8 cellular contexts compared by ENCODE assay signal in the genomic region with DNA sequence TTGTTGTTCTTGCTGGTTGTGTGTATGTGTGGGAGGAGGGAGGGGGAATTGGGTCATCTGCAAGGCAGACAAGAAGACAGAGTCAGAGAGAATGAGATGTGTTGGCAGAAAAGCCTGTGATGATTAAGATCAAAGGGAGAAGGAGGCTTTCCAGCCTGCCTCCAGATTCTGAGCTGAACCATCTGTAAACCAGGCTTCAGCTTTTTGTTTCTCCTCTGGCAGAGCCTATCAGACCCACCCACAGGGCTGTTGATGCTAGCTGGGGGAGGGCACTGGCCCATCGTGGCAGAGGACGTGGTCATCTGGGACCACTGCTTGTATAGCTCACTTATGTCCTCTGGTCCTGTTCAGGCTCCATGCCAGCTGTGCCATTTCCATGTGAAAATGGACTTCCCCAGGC. TPM values are rescaled to one million over a fixed set of nuclear protein-coding genes. Genes with fewer than 3 reads are reported as not detected.
DNase-seq lines count a peak whose midpoint lies in the region; ATAC-seq and TF ChIP-seq lines count a peak whose summit lies in the region.

No MANE protein-coding gene starts in this region.

- peak overlapping the region; percentile 40 to 71 (median 55) for H3K4me3 Mint-ChIP-seq in naive thymus-derived CD4-positive, alpha-beta T cell
- no peak overlapping the region for H3K4me3 Mint-ChIP-seq in endodermal cell

- no peak overlapping the region for H3K4me3 ChIP-seq in AG09309 (ENCODE audit: control insufficient read depth, low read depth, low read length)
- no peak overlapping the region for H3K4me3 ChIP-seq in brain microvascular endothelial cell (ENCODE audit: low read depth, low read length)
- H3K4me3 ChIP-seq in naive thymus-derived CD4-positive, alpha-beta T cell (ENCODE audit: low read length): no peak overlapping the region
- no peak overlapping the region for H3K4me3 ChIP-seq in endodermal cell (ENCODE audit: low read length)

- peaks cover 0 to 2% (median 0%) of the 10 kb centered on the region in 11 donors for H3K9me3 Mint-ChIP-seq in naive thymus-derived CD4-positive, alpha-beta T cell
- H3K9me3 Mint-ChIP-seq in endodermal cell: no peaks in the 10 kb centered on the region

- H3K9ac ChIP-seq in endodermal cell (ENCODE audit: extremely low read depth, low read length, poor library complexity, severe bottlenecking): no peak overlapping the region

- no peaks in the 10 kb centered on the region for H3K27me3 ChIP-seq in brain microvascular endothelial cell (replicated peaks)
- H3K27me3 ChIP-seq in naive thymus-derived CD4-positive, alpha-beta T cell (ENCODE audit: control insufficient read depth in 2 of 2, insufficient read depth in 2 of 2, low read length in 2 of 2): no peaks in the 10 kb centered on the region
- H3K27me3 ChIP-seq in endodermal cell (ENCODE audit: control insufficient read depth, insufficient read depth, low read length, poor library complexity, severe bottlenecking): no peaks in the 10 kb centered on the region

- POLR2A ChIA-PET in naive thymus-derived CD4-positive, alpha-beta T cell (lab: Charles Lee): interaction anchor here (0.8 to 3.8 kb wide), 6 partner anchors 8 to 21 kb away, joined by 3 to 34 read pairs (median 4); no protein-coding TSS in a partner anchor

- H3K4me1 ChIP-seq in naive thymus-derived CD4-positive, alpha-beta T cell (ENCODE audit: control insufficient read depth in 2 of 2, insufficient read depth in 2 of 2, low read length in 2 of 2): peaks cover 10 to 48% of the 10 kb centered on the region in 2 donors
- no peaks in the 10 kb centered on the region for H3K4me1 ChIP-seq in endodermal cell (ENCODE audit: control insufficient read depth, insufficient read depth, low read length)

- DNase-seq in AG09309 (ENCODE audit: low read depth) (peak; percentile 50), SK-N-DZ (ENCODE audit: low spot score) (peak; percentile 34), brain microvascular endothelial cell (peak; percentile 62), endodermal cell (no peak), NCI-H69 (lab: John Stamatoyannopoulos, UW) (no peak)
- DNase-seq in naive thymus-derived CD4-positive, alpha-beta T cell: peak in 8 of 9 donors; percentile 46 to 70 (median 61)

- no peaks in the 10 kb centered on the region for H3K36me3 ChIP-seq in brain microvascular endothelial cell (replicated peaks)
- H3K36me3 ChIP-seq in naive thymus-derived CD4-positive, alpha-beta T cell (ENCODE audit: control insufficient read depth in 2 of 3, insufficient read depth in 3 of 3, low read length in 3 of 3): no peaks in the 10 kb centered on the region
- no peaks in the 10 kb centered on the region for H3K36me3 ChIP-seq in endodermal cell (ENCODE audit: control insufficient read depth, insufficient read depth, low read length)

- H3K27me3 Mint-ChIP-seq in naive thymus-derived CD4-positive, alpha-beta T cell: no peaks in the 10 kb centered on the region
- H3K27me3 Mint-ChIP-seq in endodermal cell (ENCODE audit: insufficient read depth): peaks cover 21% of the 10 kb centered on the region

- CTCF ChIA-PET in naive thymus-derived CD4-positive, alpha-beta T cell (lab: Charles Lee): interaction anchor here (0.7 to 4.6 kb wide), 5 partner anchors 12 to 34 kb away, joined by 3 to 40 read pairs (median 7); no protein-coding TSS in a partner anchor

- peaks cover 36 to 80% (median 72%) of the 10 kb centered on the region in 7 donors for H3K4me1 Mint-ChIP-seq in naive thymus-derived CD4-positive, alpha-beta T cell
- H3K4me1 Mint-ChIP-seq in endodermal cell: peaks cover 11% of the 10 kb centered on the region

- in situ Hi-C loops in brain microvascular endothelial cell (cut with HindIII; ENCODE audit: low pct_ligation_motif_present, low sequenced_read_pairs): no loop called here

- 93% methylated on average over 2 of the region's 2 CpGs; no CpG with 5 or more reads in 1 of the 2 experiments for WGBS in endodermal cell (ENCODE audit: insufficient coverage in 1 of 2, insufficient read length in 1 of 2), 2 experiments

- peak; percentile 88 for ATAC-seq in naive thymus-derived CD4-positive, alpha-beta T cell
- ATAC-seq in GM18868 (IDR thresholded peaks at IDR 0.05; ENCODE audit: unreplicated experiment) (no peak), HG03159 (IDR thresholded peaks at IDR 0.05; ENCODE audit: unreplicated experiment) (no peak)

- H3K36me3 Mint-ChIP-seq in naive thymus-derived CD4-positive, alpha-beta T cell: no peaks in the 10 kb centered on the region
- H3K36me3 Mint-ChIP-seq in endodermal cell (ENCODE audit: low read depth): no peaks in the 10 kb centered on the region

- H3K27ac ChIP-seq in brain microvascular endothelial cell (peak overlapping the region; percentile 57), endodermal cell (ENCODE audit: low read depth, low read length) (no peak overlapping the region)
- H3K27ac ChIP-seq in naive thymus-derived CD4-positive, alpha-beta T cell (ENCODE audit: low read depth, low read length): peak overlapping the region; percentile 40

- peak overlapping the region; percentile 51 to 87 (median 79) for H3K27ac Mint-ChIP-seq in naive thymus-derived CD4-positive, alpha-beta T cell
- H3K27ac Mint-ChIP-seq in endodermal cell: no peak overlapping the region

- no peaks in the 10 kb centered on the region for H3K9me3 ChIP-seq in naive thymus-derived CD4-positive, alpha-beta T cell (ENCODE audit: control insufficient read depth in 2 of 3, low read length in 3 of 3)
- no peaks in the 10 kb centered on the region for H3K9me3 ChIP-seq in endodermal cell (ENCODE audit: control insufficient read depth, low read length)

- intact Hi-C loops in naive thymus-derived CD4-positive, alpha-beta T cell (cut with micrococcal nuclease): loop anchor here in 1 of 2 donors (1.0 to 2.0 kb wide), 2 partner anchors 12 to 17 kb away; no protein-coding TSS in a partner anchor

- TF ChIP-seq CTCF in AG09309 (IDR thresholded peaks at IDR 0.05; ENCODE audit: control insufficient read depth, insufficient read depth, low read depth, low read length, missing control alignments): no peak
- TF ChIP-seq CTCF in brain microvascular endothelial cell (IDR thresholded peaks at IDR 0.05; ENCODE audit: low read depth, low read length, missing control alignments): no peak
- TF ChIP-seq CTCF in endodermal cell (conservative IDR thresholded peaks at IDR 0.05): no peak

RNA-seq across cellular contexts. Expression of gene COL6A3, which starts 27.6 kb away (rescaled TPM):
- polyA plus RNA-seq in SK-N-DZ (2014; cell fraction: cytosol; rRNA removed): 0.96 and 1.3 TPM in 2 replicates
- 1.1 and 1.5 TPM in 2 replicates for polyA plus RNA-seq in SK-N-DZ (2014; cell fraction: nucleus; rRNA removed)
- total RNA-seq in naive thymus-derived CD4-positive, alpha-beta T cell: 1 to 10 TPM; 1.6 to 3.1 (median 2.2) TPM
- under 1 TPM; 0.02 to 0.74 TPM for polyA plus RNA-seq in naive thymus-derived CD4-positive, alpha-beta T cell
- total RNA-seq in endodermal cell: 1 to 10 TPM in 1 of 2 donors, under 1 TPM in 1; 0.40 to 1.2 TPM
- 21.1 TPM for polyA plus RNA-seq in endodermal cell (2013, experiment 1 of 2)
- 20.4 TPM for polyA plus RNA-seq in endodermal cell (2013, experiment 2 of 2)

RNA-seq across cellular contexts. Expression of gene MLPH, which starts 45.4 kb away (rescaled TPM):
- polyA plus RNA-seq in SK-N-DZ (2014; cell fraction: cytosol; rRNA removed): not detected in 2 replicates
- polyA plus RNA-seq in SK-N-DZ (2014; cell fraction: nucleus; rRNA removed): not detected in 2 replicates
- total RNA-seq in naive thymus-derived CD4-positive, alpha-beta T cell: not detected
- not detected for polyA plus RNA-seq in naive thymus-derived CD4-positive, alpha-beta T cell
- 1 to 10 TPM in 1 of 2 donors, under 1 TPM in 1; 0.75 to 1.0 TPM for total RNA-seq in endodermal cell
- 1.1 TPM for polyA plus RNA-seq in endodermal cell (2013, experiment 1 of 2)
- polyA plus RNA-seq in endodermal cell (2013, experiment 2 of 2): 0.58 TPM

Comparison
In these comparisons a context has a peak if more than half of its experiments do, and no peak if none do; other contexts are left out.
1. DNase-seq: peak in AG09309 (single experiment), SK-N-DZ (single experiment), brain microvascular endothelial cell (single experiment) and naive thymus-derived CD4-positive, alpha-beta T cell (8 of 9); none in endodermal cell (single experiment) and NCI-H69 (single experiment).